In genomic region chr13:113584870-113585671, GRCh38 we compare ENCODE assay signal across 9 cellular contexts. TPM values are rescaled to one million over a fixed set of nuclear protein-coding genes. Genes with fewer than 3 reads are reported as not detected.
DNase-seq lines count a peak whose midpoint lies in the region; ATAC-seq and TF ChIP-seq lines count a peak whose summit lies in the region.
"Had no signal": no experiment of that assay in that cellular context is flagged by ENCODE, and none has a peak within 500 bp of the region (broad histone marks: within the 10 kb centered on the region; RNA-seq: fewer than 3 reads in every experiment).

No MANE protein-coding gene starts in this region.

- H3K27ac ChIP-seq in OCI-LY3 (ENCODE audit: low read length), result peak overlapping the region; percentile 30
- H3K27ac ChIP-seq in right lobe of liver, result no peak overlapping the region
- H3K27ac ChIP-seq: epithelial cell of prostate had no signal

- ATAC-seq in HG02678 (IDR thresholded peaks at IDR 0.05; ENCODE audit: unreplicated experiment) (peak; percentile 38), right lobe of liver (peak; percentile 10 to 24 (median 18)), HG02840 (IDR thresholded peaks at IDR 0.05; ENCODE audit: low FRiP score, unreplicated experiment) (no peak)
- ATAC-seq in stimulated activated naive CD8-positive, alpha-beta T cell treated with anti-CD3 and anti-CD28 coated beads, Interleukin-15, Interleukin-2, amounts not matched to agents 100 U/mL and 50 U/mL, for 24 hours, result peak; percentile 21

- H3K27me3 ChIP-seq in OCI-LY3 (ENCODE audit: low read depth, low read length), result no peaks in the 10 kb centered on the region
- H3K27me3 ChIP-seq in right lobe of liver, result no peaks in the 10 kb centered on the region

- intact Hi-C loops in right lobe of liver (cut with DNase I), result no loop called here

- H4K20me1 ChIP-seq in OCI-LY3 (ENCODE audit: insufficient read depth, low read length), result peaks cover 42% of the 10 kb centered on the region

- peak; percentile 3 for DNase-seq in NCI-H2227 (lab: John Stamatoyannopoulos, UW; ENCODE audit: unreplicated experiment)
- no peak for DNase-seq in NCI-H2227 treated with DMSO at 0.1 percent for 48 hours (lab: John Stamatoyannopoulos, UW)
- DNase-seq in cardiac fibroblast (ENCODE audit: low read depth in 2 of 2), result peak in 1 of 2 donors; percentile 11
- DNase-seq in right lobe of liver, result peak in 2 of 3 donors; percentile 46 to 54
- DNase-seq in stimulated activated naive CD8-positive, alpha-beta T cell treated with anti-CD3 and anti-CD28 coated beads, Interleukin-15, Interleukin-2, amounts not matched to agents 100 U/mL and 50 U/mL, for 24 hours, result peak; percentile 53

- TF ChIP-seq CTCF in OCI-LY3 (IDR thresholded peaks at IDR 0.05; ENCODE audit: low read depth, low read length) (no peak), cardiac fibroblast (IDR thresholded peaks at IDR 0.05; ENCODE audit: low read depth, low read length) (no peak), right lobe of liver (IDR thresholded peaks at IDR 0.05) (no peak)

- no peak overlapping the region for H2AFZ ChIP-seq in OCI-LY3 (ENCODE audit: low read depth, low read length)

- no peaks in the 10 kb centered on the region for H3K9me3 ChIP-seq in OCI-LY3 (ENCODE audit: insufficient read depth, low read length)
- no peaks in the 10 kb centered on the region for H3K9me3 ChIP-seq in right lobe of liver

- H3K36me3 ChIP-seq in OCI-LY3 (replicated peaks; ENCODE audit: low read depth, low read length) (peaks cover 39% of the 10 kb centered on the region), right lobe of liver (no peaks in the 10 kb centered on the region)

- 0% methylated on average over 1 of the region's 105 CpGs for WGBS in right lobe of liver (ENCODE audit: insufficient coverage, low coverage, low lambda C conversion rate, missing lambda C conversion rate)

- TF ChIP-seq POLR2A in right lobe of liver (IDR thresholded peaks at IDR 0.05), result no peak

- peaks cover 59% of the 10 kb centered on the region for H3K79me2 ChIP-seq in OCI-LY3 (ENCODE audit: low read length)

- H3K4me3 ChIP-seq in OCI-LY3 (ENCODE audit: low read length), result peak overlapping the region; percentile 87
- peak overlapping the region; percentile 50 to 61 for H3K4me3 ChIP-seq in cardiac fibroblast (replicated peaks in 1 of 2; ENCODE audit: low read depth in 2 of 2, low read length in 2 of 2)
- H3K4me3 ChIP-seq in right lobe of liver, result peak overlapping the region; percentile 55 to 66 (median 56)

- peak overlapping the region; percentile 93 for H3K4me2 ChIP-seq in OCI-LY3 (ENCODE audit: low read length)

- peak overlapping the region; percentile 85 for H3K9ac ChIP-seq in OCI-LY3 (ENCODE audit: low read length)

- H3K4me1 ChIP-seq in OCI-LY3 (ENCODE audit: low read length), result peaks cover 15% of the 10 kb centered on the region
- peaks cover 0 to 6% (median 0%) of the 10 kb centered on the region in 4 donors for H3K4me1 ChIP-seq in right lobe of liver

RNA-seq across cellular contexts. Expression of gene TFDP1, which starts 0.5 kb away (rescaled TPM):
- total RNA-seq in right lobe of liver, result 10 to 100 TPM; 21.7 to 26.9 (median 25.1) TPM
